ENCODE assay signal across 31 cellular contexts in the genomic region with DNA sequence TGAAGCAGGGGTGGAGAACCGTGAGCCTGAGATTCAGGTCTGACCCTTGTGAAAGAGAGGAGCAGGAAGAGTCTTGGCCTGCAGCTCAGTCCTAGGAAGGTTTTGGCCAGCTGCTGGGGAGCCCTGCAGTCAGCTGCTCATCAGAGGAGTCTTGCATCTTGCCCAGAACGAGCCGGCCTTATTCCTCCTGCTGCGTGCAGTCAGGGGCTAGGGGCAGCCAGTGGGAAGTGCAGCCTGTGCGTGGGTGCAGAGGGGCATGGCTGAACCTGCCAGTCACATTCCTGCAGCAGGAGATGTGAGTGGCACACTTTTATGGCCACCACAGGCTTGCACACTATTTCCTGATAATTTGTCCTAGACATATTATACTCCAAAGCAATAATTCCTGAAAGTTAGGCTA.
"Had no signal": no experiment of that assay in that cellular context is flagged by ENCODE, and none has a peak within 500 bp of the region (broad histone marks: within the 10 kb centered on the region; RNA-seq: fewer than 3 reads in every experiment).

No MANE protein-coding gene starts in this region.

- H3K36me3 ChIP-seq: ascending aorta, cardiac muscle cell, MG63, SJCRH30 had no signal

- H3K4me3 Mint-ChIP-seq: activated CD8-positive, alpha-beta T cell treated with anti-CD3 and anti-CD28 coated beads, Interleukin-2, amount 10 ng/mL, durations not matched to agents 7 days and 5 days; activated naive CD8-positive, alpha-beta T cell treated with anti-CD3 and anti-CD28 coated beads, Interleukin-2, amount 50 U/mL, for 24 hours; activated T-helper 1 cell treated with anti-CD3 and anti-CD28 coated beads, Interleukin-12 subunit alpha, Interleukin-12 subunit beta, Interleukin-2, Interleukin-4 antibody, amounts not matched to agents 30 ng/mL and 10 ng/mL and 1 ng/mL, durations not matched to agents 14 hours and 24 hours and 36 hours; T-helper 1 cell treated with Interleukin-12 subunit alpha and Interleukin-12 subunit beta and Interleukin-4 antibody, amounts not matched to agents 30 μg/mL and 1 μg/mL, for 36 hours had no signal

- H3K36me3 Mint-ChIP-seq: activated naive CD4-positive, alpha-beta T cell treated with anti-CD3 and anti-CD28 coated beads, Interleukin-2, amount 50 U/mL, for 72 hours had no signal

- H3K4me3 ChIP-seq: body of pancreas, cardiac muscle cell, MG63, SJCRH30 had no signal

- H3K27ac Mint-ChIP-seq: activated CD8-positive, alpha-beta T cell treated with anti-CD3 and anti-CD28 coated beads, Interleukin-2, amount 10 ng/mL, durations not matched to agents 7 days and 5 days; activated naive CD4-positive, alpha-beta T cell treated with anti-CD3 and anti-CD28 coated beads, Interleukin-2, amount 50 U/mL, for 72 hours; activated naive CD8-positive, alpha-beta T cell treated with anti-CD3 and anti-CD28 coated beads, Interleukin-2, amount 50 U/mL, for 24 hours; activated T-helper 1 cell treated with anti-CD3 and anti-CD28 coated beads, Interleukin-12 subunit alpha, Interleukin-12 subunit beta, Interleukin-2, Interleukin-4 antibody, amounts not matched to agents 30 ng/mL and 10 ng/mL and 1 ng/mL, durations not matched to agents 14 hours and 24 hours and 36 hours; T-helper 1 cell treated with Interleukin-12 subunit alpha and Interleukin-12 subunit beta and Interleukin-4 antibody, amounts not matched to agents 30 μg/mL and 1 μg/mL, for 36 hours had no signal

- H3K27me3 Mint-ChIP-seq: activated naive CD8-positive, alpha-beta T cell treated with anti-CD3 and anti-CD28 coated beads, Interleukin-2, amount 50 U/mL, for 24 hours had no signal

- DNase-seq: activated CD4-positive, alpha-beta T cell treated with anti-CD3 and anti-CD28 coated beads for 4 hours; activated CD4-positive, alpha-beta T cell treated with anti-CD3 and anti-CD28 coated beads, Interleukin-2, amount 50 U/mL, for 4 hours; activated CD8-positive, alpha-beta memory T cell treated with anti-CD3 and anti-CD28 coated beads, Interleukin-2, amount 50 U/mL, for 48 hours; activated CD8-positive, alpha-beta T cell treated with anti-CD3 and anti-CD28 coated beads, Interleukin-2, amount 10 ng/mL, durations not matched to agents 7 days and 5 days; activated effector memory CD4-positive, alpha-beta T cell treated with Interleukin-2 at 50 U/mL for 16 hours; activated naive CD4-positive, alpha-beta T cell treated with Interleukin-2 at 50 U/mL for 16 hours; activated naive CD8-positive, alpha-beta T cell treated with anti-CD3 and anti-CD28 coated beads, Interleukin-2, amount 50 U/mL, for 24 hours; activated T-cell treated with anti-CD3 and anti-CD28 coated beads, Interleukin-2, amount 50 U/mL, for 1 hour; amniotic stem cell; body of pancreas; MG63; MV-4-11; NCI-H1092 treated with DMSO at 0.1 percent for 48 hours; NCI-H1417 treated with DMSO at 0.1 percent for 48 hours; NCI-H1694; NCI-H2029; NCI-H2107; NCI-H2171 treated with DMSO at 0.1 percent for 48 hours; NCI-H226; NCI-H526 treated with DMSO at 0.1 percent for 48 hours; NCI-H82; NK-92 treated with Interleukin-12 subunit alpha and Interleukin-12 subunit beta, amount 100 ng/mL, for 24 hours; OCI-M1; Right ventricle myocardium superior; RPMI8226; SJCRH30 had no signal

- H3K9me3 ChIP-seq: ascending aorta, body of pancreas, SJCRH30 had no signal

- H3K4me1 ChIP-seq: ascending aorta, body of pancreas, SJCRH30 had no signal

- H3K27ac ChIP-seq: ascending aorta, body of pancreas, cardiac muscle cell, SJCRH30 had no signal

- H3K4me1 Mint-ChIP-seq: activated naive CD8-positive, alpha-beta T cell treated with anti-CD3 and anti-CD28 coated beads, Interleukin-2, amount 50 U/mL, for 24 hours had no signal

- H3K27me3 ChIP-seq: ascending aorta, body of pancreas, cardiac muscle cell, MG63, SJCRH30 had no signal
